ENCODE assay signal across 8 cellular contexts in genomic region chr3:161034913-161035563, GRCh38.
A peak's percentile ranks its signal among the peaks of the same experiment; 100 is the strongest.
DNase-seq lines count a peak whose midpoint lies in the region; ATAC-seq, FAIRE-seq and TF ChIP-seq lines count a peak whose summit lies in the region.
"Not testable (repeated sequence)": the region's sequence is repeated elsewhere in the genome, so short reads cannot be mapped to it uniquely, and the experiment has no call there.

No MANE protein-coding gene starts in this region.

- H3K27me3 ChIP-seq in cardiac muscle cell; smooth muscle cell (ENCODE audit: low read depth): not testable (repeated sequence)

- H3K9me3 Mint-ChIP-seq in activated T-helper 1 cell treated with anti-CD3 and anti-CD28 coated beads, Interleukin-12 subunit alpha, Interleukin-12 subunit beta, Interleukin-2, Interleukin-4 antibody, amounts not matched to agents 30 ng/mL and 10 ng/mL and 1 ng/mL, durations not matched to agents 14 hours and 24 hours and 36 hours: peaks cover 32% of the 10 kb centered on the region

- H3K27me3 Mint-ChIP-seq in activated T-helper 1 cell treated with anti-CD3 and anti-CD28 coated beads, Interleukin-12 subunit alpha, Interleukin-12 subunit beta, Interleukin-2, Interleukin-4 antibody, amounts not matched to agents 30 ng/mL and 10 ng/mL and 1 ng/mL, durations not matched to agents 14 hours and 24 hours and 36 hours (ENCODE audit: insufficient read depth): not testable (repeated sequence)

- not testable (repeated sequence) for H3K4me3 Mint-ChIP-seq in activated T-helper 1 cell treated with anti-CD3 and anti-CD28 coated beads, Interleukin-12 subunit alpha, Interleukin-12 subunit beta, Interleukin-2, Interleukin-4 antibody, amounts not matched to agents 30 ng/mL and 10 ng/mL and 1 ng/mL, durations not matched to agents 14 hours and 24 hours and 36 hours

- DNase-seq in Daoy (ENCODE audit: low read depth) (peak; percentile 27), SIG-M5 (lab: John Stamatoyannopoulos, UW) (peak; percentile 46), cardiac muscle cell (ENCODE audit: low read depth in 1 of 2, low spot score in 1 of 2) (peak in 1 of 2 donors; percentile 53)
- DNase-seq in GM19239 (ENCODE audit: insufficient read length, low spot score); activated T-helper 1 cell treated with anti-CD3 and anti-CD28 coated beads, Interleukin-12 subunit alpha, Interleukin-12 subunit beta, Interleukin-2, Interleukin-4 antibody, amounts not matched to agents 30 ng/mL and 10 ng/mL and 1 ng/mL, durations not matched to agents 14 hours and 24 hours and 36 hours (ENCODE audit: low spot score); smooth muscle cell (lab: John Stamatoyannopoulos, UW; ENCODE audit: unreplicated experiment): not testable (repeated sequence)

- 31% methylated on average over 5 of the region's 5 CpGs for whole genome bisulfite sequencing in smooth muscle cell (ENCODE audit: low lambda C conversion rate)

- not testable (repeated sequence) for H3K4me2 ChIP-seq in smooth muscle cell

- not testable (repeated sequence) for H3K4me1 ChIP-seq in cardiac muscle cell (ENCODE audit: low read depth); smooth muscle cell (ENCODE audit: low read depth)

- H4K20me1 ChIP-seq in smooth muscle cell (ENCODE audit: low read depth): not testable (repeated sequence)

- H3K36me3 ChIP-seq in cardiac muscle cell; smooth muscle cell (ENCODE audit: low read depth): not testable (repeated sequence)

- H3K79me2 ChIP-seq in smooth muscle cell (ENCODE audit: low read depth): not testable (repeated sequence)

- H3K4me1 Mint-ChIP-seq in activated T-helper 1 cell treated with anti-CD3 and anti-CD28 coated beads, Interleukin-12 subunit alpha, Interleukin-12 subunit beta, Interleukin-2, Interleukin-4 antibody, amounts not matched to agents 30 ng/mL and 10 ng/mL and 1 ng/mL, durations not matched to agents 14 hours and 24 hours and 36 hours (ENCODE audit: low read depth): peaks cover 14% of the 10 kb centered on the region

- ATAC-seq in HG02642 (IDR thresholded peaks at IDR 0.05; ENCODE audit: poor library complexity, unreplicated experiment) (peak; percentile 93), HG03457 (IDR thresholded peaks at IDR 0.05; ENCODE audit: unreplicated experiment) (peak; percentile 84)

- not testable (repeated sequence) for H3K36me3 Mint-ChIP-seq in activated T-helper 1 cell treated with anti-CD3 and anti-CD28 coated beads, Interleukin-12 subunit alpha, Interleukin-12 subunit beta, Interleukin-2, Interleukin-4 antibody, amounts not matched to agents 30 ng/mL and 10 ng/mL and 1 ng/mL, durations not matched to agents 14 hours and 24 hours and 36 hours (ENCODE audit: low read depth)

- not testable (repeated sequence) for H3K9me3 ChIP-seq in cardiac muscle cell (ENCODE audit: low read depth); smooth muscle cell (replicated peaks; ENCODE audit: low read depth)

- TF ChIP-seq CTCF in cardiac muscle cell (IDR thresholded peaks at IDR 0.05; ENCODE audit: low read depth, low read length); smooth muscle cell (IDR thresholded peaks at IDR 0.05; ENCODE audit: borderline replicate concordance, insufficient read depth, poor library complexity, severe bottlenecking): not testable (repeated sequence)

- not testable (repeated sequence) for H2AFZ ChIP-seq in smooth muscle cell (ENCODE audit: low read depth)

- intact Hi-C loops in activated T-helper 1 cell treated with anti-CD3 and anti-CD28 coated beads, Interleukin-12 subunit alpha, Interleukin-12 subunit beta, Interleukin-2, Interleukin-4 antibody, amounts not matched to agents 30 ng/mL and 10 ng/mL and 1 ng/mL, durations not matched to agents 14 hours and 24 hours and 36 hours (cut with micrococcal nuclease): not testable (repeated sequence)

- H3F3A ChIP-seq in smooth muscle cell (ENCODE audit: low read depth): not testable (repeated sequence)

- FAIRE-seq in GM19239 (lab: Jason Lieb, UNC): peak; percentile 8

- H3K27ac Mint-ChIP-seq in activated T-helper 1 cell treated with anti-CD3 and anti-CD28 coated beads, Interleukin-12 subunit alpha, Interleukin-12 subunit beta, Interleukin-2, Interleukin-4 antibody, amounts not matched to agents 30 ng/mL and 10 ng/mL and 1 ng/mL, durations not matched to agents 14 hours and 24 hours and 36 hours: peak overlapping the region; percentile 61

- H3K27ac ChIP-seq in cardiac muscle cell: peak overlapping the region; percentile 60
- peak overlapping the region; percentile 36 for H3K27ac ChIP-seq in smooth muscle cell (ENCODE audit: low read depth)

- not testable (repeated sequence) for H3K9ac ChIP-seq in smooth muscle cell (ENCODE audit: low read depth)

- H3K4me3 ChIP-seq in cardiac muscle cell, smooth muscle cell: not testable (repeated sequence)
